In the genomic region with DNA sequence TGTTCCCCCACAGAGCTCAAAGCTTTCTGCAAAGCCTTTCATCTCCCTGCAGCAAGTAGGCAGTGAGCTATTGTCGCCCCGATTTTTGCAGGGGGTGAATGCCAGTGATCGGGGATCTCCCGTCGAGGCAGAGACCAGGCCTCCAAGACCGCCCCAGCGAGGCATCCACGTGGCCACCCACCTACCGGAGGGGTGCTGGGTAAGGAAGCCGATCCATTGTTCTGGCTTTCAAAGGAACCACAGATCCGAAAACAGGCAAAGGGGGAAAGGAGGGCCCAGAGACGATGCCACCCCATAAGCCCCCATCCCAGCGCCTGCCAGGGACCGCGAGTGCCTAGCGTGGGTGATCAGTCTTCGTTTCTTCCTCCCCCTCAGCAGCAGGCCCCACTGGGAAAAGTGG, we compare ENCODE assay signal across 20 cellular contexts. TPM values are rescaled to one million over a fixed set of nuclear protein-coding genes. Genes with fewer than 3 reads are reported as not detected.
A peak's percentile ranks its signal among the peaks of the same experiment; 100 is the strongest.
DNase-seq lines count a peak whose midpoint lies in the region; ATAC-seq and TF ChIP-seq lines count a peak whose summit lies in the region.
"Had no signal": no experiment of that assay in that cellular context is flagged by ENCODE, and none has a peak within 500 bp of the region (broad histone marks: within the 10 kb centered on the region; RNA-seq: fewer than 3 reads in every experiment).

No MANE protein-coding gene starts in this region.

- 86 to 92% methylated on average over 17 of the region's 17 CpGs for WGBS in heart right ventricle, 2 donors

- no peak overlapping the region for H2AFZ ChIP-seq in Karpas-422 (ENCODE audit: low read length)

- no peaks in the 10 kb centered on the region for H3K36me3 ChIP-seq in right atrium auricular region
- no peaks in the 10 kb centered on the region for H3K36me3 ChIP-seq in heart right ventricle
- H3K36me3 ChIP-seq in Karpas-422 (ENCODE audit: insufficient read depth, low read length): no peaks in the 10 kb centered on the region

- TF ChIP-seq CTCF in right atrium auricular region (IDR thresholded peaks at IDR 0.05): no peak
- TF ChIP-seq CTCF in heart right ventricle (IDR thresholded peaks at IDR 0.05): no peak
- TF ChIP-seq CTCF in nephron (IDR thresholded peaks at IDR 0.05; ENCODE audit: unreplicated experiment in 3 of 3): no peak
- TF ChIP-seq CTCF in type B pancreatic cell (conservative IDR thresholded peaks at IDR 0.05): no peak

- no peaks in the 10 kb centered on the region for H3K9me3 Mint-ChIP-seq in nephron
- no peaks in the 10 kb centered on the region for H3K9me3 Mint-ChIP-seq in type B pancreatic cell

- H3K36me3 Mint-ChIP-seq in nephron (ENCODE audit: low read depth) (no peaks in the 10 kb centered on the region), type B pancreatic cell (no peaks in the 10 kb centered on the region)
- H3K36me3 Mint-ChIP-seq: CD8-positive, alpha-beta memory T cell had no signal

- ATAC-seq in Right ventricle myocardium superior (ENCODE audit: poor library complexity) (no peak), heart right ventricle (no peak), HG02678 (IDR thresholded peaks at IDR 0.05; ENCODE audit: unreplicated experiment) (no peak)

- no peaks in the 10 kb centered on the region for H3K79me2 ChIP-seq in Karpas-422 (ENCODE audit: low read length)

- peak overlapping the region; percentile 28 to 66 (median 35) for H3K4me3 Mint-ChIP-seq in nephron
- peak overlapping the region; percentile 64 for H3K4me3 Mint-ChIP-seq in type B pancreatic cell

- peak overlapping the region in 1 of 2 donors; percentile 70 for H3K4me3 ChIP-seq in right atrium auricular region
- H3K4me3 ChIP-seq in heart right ventricle: peak overlapping the region in 7 of 10 donors; percentile 15 to 71 (median 62)
- H3K4me3 ChIP-seq in Karpas-422 (ENCODE audit: low read length): no peak overlapping the region

- intact Hi-C loops in Right ventricle myocardium superior (cut with DNase I): loop anchor here (5.0 kb wide), 1 partner anchor 37 kb away; no protein-coding TSS in a partner anchor
- intact Hi-C loops in heart right ventricle (cut with DNase I): loop anchor here in 4 of 10 donors (10.0 kb wide), 2 partner anchors 49 to 89 kb away; no protein-coding TSS in a partner anchor

- peaks cover 3 to 6% of the 10 kb centered on the region in 2 donors for H3K27me3 ChIP-seq in right atrium auricular region
- peaks cover 0 to 40% (median 20%) of the 10 kb centered on the region in 7 donors for H3K27me3 ChIP-seq in heart right ventricle
- H3K27me3 ChIP-seq in Karpas-422 (ENCODE audit: low read length): no peaks in the 10 kb centered on the region

- no peak overlapping the region for H3K9ac ChIP-seq in Karpas-422 (ENCODE audit: low read length)

- peak; percentile 18 for DNase-seq in Right ventricle myocardium superior
- no peak for DNase-seq in right atrium auricular region (ENCODE audit: low spot score)
- no peak for DNase-seq in heart right ventricle
- no peak for DNase-seq in type B pancreatic cell (ENCODE audit: extremely low spot score, unreplicated experiment)
- no peak for DNase-seq in DMS79 treated with DMSO at 0.1 percent for 48 hours (lab: John Stamatoyannopoulos, UW)
- no peak for DNase-seq in Karpas-422
- DNase-seq: C1 segment of cervical spinal cord; CD8-positive, alpha-beta memory T cell; DMS53; KBM-7; NCI-H1105 treated with DMSO at 0.1 percent for 48 hours; NCI-H187; NCI-H2227 treated with DMSO at 0.1 percent for 48 hours; NCI-H524; NCI-H82; OCI-M1 had no signal

- no peak overlapping the region for H3K27ac ChIP-seq in right atrium auricular region
- peak overlapping the region in 6 of 10 donors; percentile 3 to 83 (median 54) for H3K27ac ChIP-seq in heart right ventricle
- no peak overlapping the region for H3K27ac ChIP-seq in Karpas-422 (ENCODE audit: low read length)

- no peak overlapping the region for H3K4me2 ChIP-seq in Karpas-422 (ENCODE audit: low read depth, low read length, poor library complexity, severe bottlenecking)

- H3K27ac Mint-ChIP-seq in nephron (no peak overlapping the region), type B pancreatic cell (peak overlapping the region; percentile 21)

- H3K9me3 ChIP-seq in right atrium auricular region: no peaks in the 10 kb centered on the region
- H3K9me3 ChIP-seq in heart right ventricle: no peaks in the 10 kb centered on the region
- no peaks in the 10 kb centered on the region for H3K9me3 ChIP-seq in Karpas-422 (ENCODE audit: low read length)

- no peaks in the 10 kb centered on the region for H3K9me2 ChIP-seq in Karpas-422 (replicated peaks; ENCODE audit: insufficient read depth, low read length)

- peaks cover 37% of the 10 kb centered on the region for H3K27me3 Mint-ChIP-seq in nephron (ENCODE audit: low read depth)
- H3K27me3 Mint-ChIP-seq in type B pancreatic cell: peaks cover 18% of the 10 kb centered on the region

- 0 out of 2 replicates have a peak, but pooled peaks cover 7% of the 10 kb centered on the region for H4K20me1 ChIP-seq in Karpas-422 (ENCODE audit: insufficient read depth, low read depth, low read length)

- peaks cover 0 to 32% of the 10 kb centered on the region in 2 donors for H3K4me1 ChIP-seq in right atrium auricular region
- H3K4me1 ChIP-seq in heart right ventricle: peaks cover 9 to 46% (median 26%) of the 10 kb centered on the region in 9 donors
- H3K4me1 ChIP-seq in Karpas-422 (ENCODE audit: low read length): peaks cover 11% of the 10 kb centered on the region

- H3K4me1 Mint-ChIP-seq in nephron (peaks cover 8% of the 10 kb centered on the region), type B pancreatic cell (ENCODE audit: unreplicated experiment) (peaks cover 7% of the 10 kb centered on the region)

RNA-seq across cellular contexts. Expression of a gene that starts 2.4 kb away (rescaled TPM):
- total RNA-seq in Right ventricle myocardium superior (6.4 TPM), right atrium auricular region (1 to 10 TPM in 1 of 2 donors, under 1 TPM in 1; 0.47 to 1.4 TPM), heart right ventricle (1 to 10 TPM; 1.5 to 7.3 (median 3.4) TPM), type B pancreatic cell (ENCODE audit: low replicate concordance) (2.4 and 13.9 TPM in 2 replicates)
- polyA plus RNA-seq in heart right ventricle: 1 to 10 TPM; 1.9 to 5.2 TPM
- not detected in 2 replicates for total RNA-seq in Karpas-422 (2014; rRNA removed; shearing (Covaris generic); ENCODE audit: low replicate concordance)
- total RNA-seq: A673, RPMI7951 had no signal
- polyA plus RNA-seq: CD8-positive, alpha-beta memory T cell had no signal

RNA-seq across cellular contexts. Expression of a gene that starts 24.4 kb away (rescaled TPM):
- total RNA-seq in Right ventricle myocardium superior: not detected
- not detected for total RNA-seq in right atrium auricular region
- total RNA-seq in heart right ventricle: not detected
- polyA plus RNA-seq in heart right ventricle: under 1 TPM in 1 of 2 donors, not detected in 1; 0.16 TPM
- 0.93 TPM in 1 of 2 replicates, not detected in the other for total RNA-seq in type B pancreatic cell (ENCODE audit: low replicate concordance)
- not detected in 2 replicates for total RNA-seq in Karpas-422 (2014; rRNA removed; shearing (Covaris generic); ENCODE audit: low replicate concordance)
- total RNA-seq: A673, RPMI7951 had no signal

RNA-seq across cellular contexts. Expression of a gene that starts 31.3 kb away (rescaled TPM):
- 1.5 TPM for total RNA-seq in Right ventricle myocardium superior
- total RNA-seq in right atrium auricular region: 1 to 10 TPM; 4.0 to 9.0 TPM
- 1 to 10 TPM in 9 of 10 donors, under 1 TPM in 1; 0.61 to 6.8 (median 2.5) TPM for total RNA-seq in heart right ventricle
- 10 to 100 TPM in 1 of 2 donors, 1 to 10 TPM in 1; 2.9 to 29.1 TPM for polyA plus RNA-seq in heart right ventricle
- 4.3 and 4.5 TPM in 2 replicates for total RNA-seq in type B pancreatic cell (ENCODE audit: low replicate concordance)
- total RNA-seq in Karpas-422 (2014; rRNA removed; shearing (Covaris generic); ENCODE audit: low replicate concordance): 25.1 and 45.2 TPM in 2 replicates

Comparison
In these comparisons a context has a peak if more than half of its experiments do, and no peak if none do; other contexts are left out.
1. H3K27ac ChIP-seq: peak in heart right ventricle (6 of 10); none in right atrium auricular region (0 of 2) and Karpas-422 (single experiment).